ENCODE assay signal across 7 cellular contexts in genomic region chr10:93496322-93497041, GRCh38. TPM values are rescaled to one million over a fixed set of nuclear protein-coding genes. Genes with fewer than 3 reads are reported as not detected.
DNase-seq lines count a peak whose midpoint lies in the region; ATAC-seq and TF ChIP-seq lines count a peak whose summit lies in the region.

Gene CEP55, plus strand, starts transcription at chr10:93496612. Its CDS starts 3,440 bp downstream, at chr10:93500052.

- no peaks in the 10 kb centered on the region for H3K36me3 ChIP-seq in hepatocyte (replicated peaks; ENCODE audit: insufficient read depth, low read depth)

- TF ChIP-seq CTCF in astrocyte of the cerebellum (IDR thresholded peaks at IDR 0.05; ENCODE audit: low read depth, low read length, missing control alignments) (no peak), hepatocyte (IDR thresholded peaks at IDR 0.05; ENCODE audit: poor library complexity) (no peak), retinal pigment epithelial cell (conservative IDR thresholded peaks at IDR 0.05; ENCODE audit: low read depth, low read length) (no peak)

- no peaks in the 10 kb centered on the region for H3K9me2 ChIP-seq in hepatocyte (replicated peaks; ENCODE audit: insufficient read depth)

- no peaks in the 10 kb centered on the region for H3K9me3 ChIP-seq in hepatocyte (ENCODE audit: low read depth)

- H3K4me2 ChIP-seq in hepatocyte: peak within 1 kb of the TSS; percentile 85

- H4K20me1 ChIP-seq in hepatocyte (ENCODE audit: insufficient read depth, poor library complexity, severe bottlenecking): no peaks in the 10 kb centered on the region

- H3K79me2 ChIP-seq in hepatocyte: peaks cover 6% of the 10 kb centered on the region

- H2AFZ ChIP-seq in hepatocyte: peak within 1 kb of the TSS; percentile 86

- in situ Hi-C loops in astrocyte of the cerebellum (cut with HindIII; ENCODE audit: low sequenced_read_pairs): no loop called here

- H3K27ac ChIP-seq in hepatocyte: peak within 1 kb of the TSS; percentile 22

- ATAC-seq in GM18508 (IDR thresholded peaks at IDR 0.05; ENCODE audit: insufficient read depth, unreplicated experiment) (peak; percentile 77), HG02981 (IDR thresholded peaks at IDR 0.05; ENCODE audit: unreplicated experiment) (peak; percentile 98)

- DNase-seq in NCI-H2029 treated with DMSO at 0.1 percent for 48 hours (lab: John Stamatoyannopoulos, UW) (peak; percentile 49), T-helper 22 cell (ENCODE audit: low read depth) (peak; percentile 90), astrocyte of the cerebellum (ENCODE audit: low read depth) (peak; percentile 74), hepatocyte (ENCODE audit: low spot score) (peak; percentile 98), retinal pigment epithelial cell (ENCODE audit: low read depth) (peak; percentile 68)

- H3K27me3 ChIP-seq in hepatocyte: peaks cover 4% of the 10 kb centered on the region

- H3K4me3 ChIP-seq in astrocyte of the cerebellum (ENCODE audit: low read depth, low read length): peak within 1 kb of the TSS; percentile 88
- H3K4me3 ChIP-seq in hepatocyte: peak within 1 kb of the TSS; percentile 58
- peak within 1 kb of the TSS; percentile 92 for H3K4me3 ChIP-seq in retinal pigment epithelial cell (ENCODE audit: low read length)

- 3% methylated on average over 49 of the region's 68 CpGs for WGBS in hepatocyte (ENCODE audit: low lambda C conversion rate, missing lambda C conversion rate)

- no peaks in the 10 kb centered on the region for H3K4me1 ChIP-seq in hepatocyte (ENCODE audit: insufficient read depth)

RNA-seq across cellular contexts. Expression of gene CEP55, which starts in this region (rescaled TPM):
- total RNA-seq in hepatocyte: 3.6 and 4.0 TPM in 2 replicates
- polyA plus RNA-seq in hepatocyte: 5.4 and 5.9 TPM in 2 replicates

Comparison
In these comparisons a context has a peak if more than half of its experiments do, and no peak if none do; other contexts are left out.
1. Peak in every context shown above with its lines: DNase-seq, ATAC-seq, H3K4me3 ChIP-seq and H3K27ac ChIP-seq.